ENCODE assay signal across 10 cellular contexts in the genomic region with DNA sequence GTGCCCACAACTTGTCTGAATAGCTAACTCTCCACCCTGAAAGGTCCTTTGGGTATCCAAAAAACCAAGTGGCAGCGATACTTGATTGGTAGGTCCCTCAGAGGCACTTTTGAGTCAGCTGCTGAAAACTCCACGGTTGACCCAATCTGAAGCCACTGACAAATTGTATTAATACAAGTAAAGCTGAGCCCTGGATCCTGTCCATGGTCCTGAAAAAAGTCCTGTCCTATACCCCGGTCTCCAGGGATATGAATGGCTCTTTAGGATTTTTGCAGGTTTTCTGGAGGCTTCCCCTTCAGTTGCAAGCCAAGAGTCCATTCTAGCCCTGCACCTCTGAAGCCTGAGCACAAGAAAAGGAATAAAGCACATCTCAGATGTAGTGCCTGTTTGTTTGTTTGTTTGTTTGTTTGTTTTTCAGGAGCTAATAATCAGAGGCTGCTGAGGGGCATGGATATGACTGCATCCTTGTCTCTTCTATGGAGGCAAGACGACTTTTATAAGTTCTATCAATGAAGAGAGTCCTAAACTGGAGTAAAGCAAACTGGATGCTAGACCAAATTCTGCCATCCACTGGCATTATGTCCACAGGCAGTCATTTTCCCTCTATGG. TPM values are rescaled to one million over a fixed set of nuclear protein-coding genes. Genes with fewer than 3 reads are reported as not detected.
DNase-seq lines count a peak whose midpoint lies in the region; ATAC-seq and TF ChIP-seq lines count a peak whose summit lies in the region.
"Had no signal": no experiment of that assay in that cellular context is flagged by ENCODE, and none has a peak within 500 bp of the region (broad histone marks: within the 10 kb centered on the region; RNA-seq: fewer than 3 reads in every experiment).

No MANE protein-coding gene starts in this region.

- CTCF ChIA-PET in activated naive CD4-positive, alpha-beta T cell treated with anti-CD3 and anti-CD28 coated beads for 36 hours (lab: Charles Lee) = interaction anchor here (1.0 to 2.7 kb wide), 3 partner anchors 13 to 105 kb away, joined by 3 to 8 read pairs (median 4); no protein-coding TSS in a partner anchor
- CTCF ChIA-PET in OCI-LY7 (lab: Charles Lee; ENCODE audit: unreplicated experiment) = no interaction called here

- H3K27me3 ChIP-seq in suprapubic skin = peaks cover 98% of the 10 kb centered on the region

- peaks cover 46% of the 10 kb centered on the region for H3K27me3 Mint-ChIP-seq in activated naive CD4-positive, alpha-beta T cell treated with anti-CD3 and anti-CD28 coated beads for 36 hours (ENCODE audit: low read depth)
- peaks cover 31% of the 10 kb centered on the region for H3K27me3 Mint-ChIP-seq in endothelial cell (ENCODE audit: unreplicated experiment)

- H3K9me2 ChIP-seq in OCI-LY7 (ENCODE audit: insufficient read depth, low read length) = no peaks in the 10 kb centered on the region

- no peaks in the 10 kb centered on the region for H3K9me3 Mint-ChIP-seq in activated naive CD4-positive, alpha-beta T cell treated with anti-CD3 and anti-CD28 coated beads for 36 hours
- no peaks in the 10 kb centered on the region for H3K9me3 Mint-ChIP-seq in endothelial cell (ENCODE audit: unreplicated experiment)

- DNase-seq in activated naive CD4-positive, alpha-beta T cell treated with anti-CD3 and anti-CD28 coated beads for 36 hours = peak; percentile 54
- no peak for DNase-seq in activated naive CD4-positive, alpha-beta T cell (lab: John Stamatoyannopoulos, UW)
- DNase-seq in OCI-LY7 (ENCODE audit: low spot score) (peak; percentile 49), endothelial cell (ENCODE audit: low spot score) (peak; percentile 62), renal cortical epithelial cell (ENCODE audit: low read depth) (peak; percentile 34), suprapubic skin (ENCODE audit: low spot score in 2 of 2) (no peak)
- DNase-seq: spleen had no signal

- H4K20me1 ChIP-seq in OCI-LY7 (ENCODE audit: insufficient read depth, low read length) = no peaks in the 10 kb centered on the region; the same call in 1 of the 2 replicates

- ATAC-seq in HG03045 (IDR thresholded peaks at IDR 0.05; ENCODE audit: unreplicated experiment) (no peak), GM21381 (IDR thresholded peaks at IDR 0.05; ENCODE audit: unreplicated experiment) (no peak)

- no TSS peak for BruUV-seq in OCI-LY7 (replicated peaks; lab: Mats Ljungman, UMichigan)

- no peak overlapping the region for H3K27ac ChIP-seq in OCI-LY7 (ENCODE audit: low read depth, low read length, poor library complexity, severe bottlenecking)
- no peak overlapping the region for H3K27ac ChIP-seq in suprapubic skin
- H3K27ac ChIP-seq: spleen had no signal

- no peak for TF ChIP-seq CTCF in OCI-LY7 (conservative IDR thresholded peaks at IDR 0.05; ENCODE audit: low read length)
- no peak for TF ChIP-seq CTCF in endothelial cell (IDR thresholded peaks at IDR 0.05; ENCODE audit: unreplicated experiment)
- TF ChIP-seq CTCF in suprapubic skin (IDR thresholded peaks at IDR 0.05) = no peak

- H3K4me3 ChIP-seq in OCI-LY7 (ENCODE audit: low read depth, low read length, poor library complexity, severe bottlenecking) = no peak overlapping the region
- H3K4me3 ChIP-seq in suprapubic skin = no peak overlapping the region
- H3K4me3 ChIP-seq: spleen had no signal

- POLR2A ChIA-PET in OCI-LY7 (lab: Charles Lee) = no interaction called here

- H2AFZ ChIP-seq in OCI-LY7 (ENCODE audit: low read length) = no peak overlapping the region

- no peaks in the 10 kb centered on the region for H3K36me3 ChIP-seq in OCI-LY7 (ENCODE audit: insufficient read depth, low read length)
- H3K36me3 ChIP-seq in suprapubic skin = no peaks in the 10 kb centered on the region
- H3K36me3 ChIP-seq: spleen had no signal

- intact Hi-C loops in activated naive CD4-positive, alpha-beta T cell treated with anti-CD3 and anti-CD28 coated beads for 36 hours (cut with micrococcal nuclease) = no loop called here
- intact Hi-C loops in OCI-LY7 (cut with micrococcal nuclease; ENCODE audit: unreplicated experiment) = no loop called here

- H3K9me3 ChIP-seq in OCI-LY7 (ENCODE audit: low read length) (no peaks in the 10 kb centered on the region), suprapubic skin (no peaks in the 10 kb centered on the region)

- no peak for TF ChIP-seq EP300 in suprapubic skin (IDR thresholded peaks at IDR 0.05)

- H3K4me1 Mint-ChIP-seq in activated naive CD4-positive, alpha-beta T cell treated with anti-CD3 and anti-CD28 coated beads for 36 hours (ENCODE audit: low read depth) = peaks cover 3% of the 10 kb centered on the region
- H3K4me1 Mint-ChIP-seq in endothelial cell (ENCODE audit: unreplicated experiment) = no peaks in the 10 kb centered on the region

- H3K36me3 Mint-ChIP-seq in activated naive CD4-positive, alpha-beta T cell treated with anti-CD3 and anti-CD28 coated beads for 36 hours (ENCODE audit: low read depth) = no peaks in the 10 kb centered on the region
- H3K36me3 Mint-ChIP-seq in endothelial cell (ENCODE audit: low read depth, unreplicated experiment) = no peaks in the 10 kb centered on the region

- no peak overlapping the region for H3K27ac Mint-ChIP-seq in activated naive CD4-positive, alpha-beta T cell treated with anti-CD3 and anti-CD28 coated beads for 36 hours
- H3K27ac Mint-ChIP-seq in endothelial cell (ENCODE audit: unreplicated experiment) = no peak overlapping the region

- H3K4me1 ChIP-seq in OCI-LY7 (ENCODE audit: insufficient read depth, low read length, poor library complexity, severe bottlenecking) (peaks cover 3% of the 10 kb centered on the region), suprapubic skin (peaks cover 17% of the 10 kb centered on the region)

- H3K4me3 Mint-ChIP-seq in activated naive CD4-positive, alpha-beta T cell treated with anti-CD3 and anti-CD28 coated beads for 36 hours = no peak overlapping the region
- H3K4me3 Mint-ChIP-seq in endothelial cell (ENCODE audit: unreplicated experiment) = no peak overlapping the region

- 12% methylated on average over 3 of the region's 4 CpGs for WGBS in suprapubic skin

- no peaks in the 10 kb centered on the region for H3K79me2 ChIP-seq in OCI-LY7 (ENCODE audit: insufficient read depth, low read depth, low read length)

- no peak for TF ChIP-seq POLR2A in suprapubic skin (IDR thresholded peaks at IDR 0.05)

- H3K4me2 ChIP-seq in OCI-LY7 (ENCODE audit: low read length) = no peak overlapping the region

RNA-seq across cellular contexts. Expression of a gene that starts 1.7 kb away (rescaled TPM):
- not detected for total RNA-seq in activated naive CD4-positive, alpha-beta T cell treated with anti-CD3 and anti-CD28 coated beads for 36 hours
- total RNA-seq in OCI-LY7 (2014; rRNA removed; shearing (Covaris generic)) = 0.18 and 3.8 TPM in 2 replicates
- total RNA-seq in OCI-LY7 (2022) (10.3 and 11.0 TPM in 2 replicates), endothelial cell (ENCODE audit: unreplicated experiment) (8.8 TPM), renal cortical epithelial cell (0.17 and 0.55 TPM in 2 replicates), suprapubic skin (under 1 TPM in 1 of 4 donors, not detected in 3; 0.40 TPM)

RNA-seq across cellular contexts. Expression of a gene that starts 18.6 kb away (rescaled TPM):
- total RNA-seq in activated naive CD4-positive, alpha-beta T cell treated with anti-CD3 and anti-CD28 coated beads for 36 hours = not detected
- total RNA-seq in OCI-LY7 (2014; rRNA removed; shearing (Covaris generic)) = not detected in 2 replicates
- not detected in 2 replicates for total RNA-seq in OCI-LY7 (2022)
- 9.7 TPM for total RNA-seq in endothelial cell (ENCODE audit: unreplicated experiment)
- total RNA-seq in renal cortical epithelial cell = 0.87 TPM in 1 of 2 replicates, not detected in the other
- total RNA-seq in suprapubic skin = 1 to 10 TPM in 2 of 4 donors, under 1 TPM in 2; 0.30 to 1.9 (median 0.96) TPM
- total RNA-seq: T-helper 2 cell treated with Interferon-gamma antibody and Interleukin-4, amounts not matched to agents 100 ng/mL and 5 ng/mL, for 36 hours had no signal

RNA-seq across cellular contexts. Expression of a gene that starts 55.3 kb away (rescaled TPM):
- 10 to 100 TPM; 26.8 to 28.0 TPM for total RNA-seq in activated naive CD4-positive, alpha-beta T cell treated with anti-CD3 and anti-CD28 coated beads for 36 hours
- 15.0 and 21.0 TPM in 2 replicates for total RNA-seq in OCI-LY7 (2014; rRNA removed; shearing (Covaris generic))
- total RNA-seq in OCI-LY7 (2022) = 28.4 and 30.5 TPM in 2 replicates
- total RNA-seq in endothelial cell (ENCODE audit: unreplicated experiment) = 22.9 TPM
- 11.1 and 16.1 TPM in 2 replicates for total RNA-seq in renal cortical epithelial cell
- total RNA-seq in suprapubic skin = 10 to 100 TPM; 25.8 to 62.6 (median 35.1) TPM

Comparison
In these comparisons a context has a peak if more than half of its experiments do, and no peak if none do; other contexts are left out.
1. DNase-seq: peak in activated naive CD4-positive, alpha-beta T cell treated with anti-CD3 and anti-CD28 coated beads for 36 hours (single experiment), OCI-LY7 (single experiment), endothelial cell (single experiment) and renal cortical epithelial cell (single experiment); none in activated naive CD4-positive, alpha-beta T cell (0 of 4) and suprapubic skin (0 of 2).